ENCODE assay signal across 16 cellular contexts in the genomic region with DNA sequence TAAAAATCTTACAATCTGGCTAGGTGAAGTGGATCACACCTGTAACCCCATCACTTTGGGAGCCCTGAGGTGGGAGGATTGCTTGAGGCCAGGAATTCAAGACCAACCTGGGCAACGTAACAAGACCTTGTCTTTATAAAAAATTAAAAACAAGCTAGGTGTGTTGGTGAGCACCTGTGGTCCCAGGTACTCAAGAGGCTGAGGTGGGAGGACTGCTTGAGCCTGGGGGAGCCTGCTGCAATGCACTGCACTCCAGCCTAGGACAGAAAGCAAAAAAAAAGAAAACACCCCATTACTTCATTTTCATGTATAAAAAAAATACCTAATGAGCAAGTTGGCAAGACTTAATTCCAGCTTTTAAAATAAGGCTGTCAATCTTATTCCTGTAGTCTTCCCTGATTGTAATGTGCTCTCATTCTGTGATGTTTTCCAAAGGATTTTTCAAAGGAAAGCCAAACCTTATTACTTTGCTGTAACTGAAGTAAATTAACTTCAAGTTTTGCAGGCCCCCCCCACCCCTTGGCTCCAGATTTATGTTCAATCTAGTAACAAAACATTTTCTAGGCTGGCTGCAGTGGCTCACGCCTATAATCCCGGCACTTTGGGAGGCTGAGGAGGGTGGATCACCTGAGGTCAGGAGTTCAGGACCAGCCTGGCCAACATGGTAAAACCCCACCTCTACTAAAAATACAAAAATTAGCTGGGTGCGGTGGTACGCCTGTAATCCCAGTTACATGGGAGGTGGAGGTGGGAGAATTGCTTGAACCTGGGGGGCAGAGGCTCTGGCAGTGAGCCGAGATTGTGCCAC. TPM values are rescaled to one million over a fixed set of nuclear protein-coding genes. Genes with fewer than 3 reads are reported as not detected.
A peak's percentile ranks its signal among the peaks of the same experiment; 100 is the strongest.
DNase-seq lines count a peak whose midpoint lies in the region; ATAC-seq and TF ChIP-seq lines count a peak whose summit lies in the region.
"Had no signal": no experiment of that assay in that cellular context is flagged by ENCODE, and none has a peak within 500 bp of the region (broad histone marks: within the 10 kb centered on the region; RNA-seq: fewer than 3 reads in every experiment).

No MANE protein-coding gene starts in this region.

- CTCF ChIA-PET in activated CD8-positive, alpha-beta T cell treated with anti-CD3 and anti-CD28 coated beads for 36 hours (lab: Charles Lee): interaction anchor here (1.3 kb wide), 2 partner anchors 18 to 33 kb away, joined by 3 to 4 read pairs; no protein-coding TSS in a partner anchor
- CTCF ChIA-PET in activated CD8-positive, alpha-beta T cell treated with anti-CD3 and anti-CD28 coated beads, Interleukin-2, amount 10 ng/mL, durations not matched to agents 7 days and 5 days (lab: Charles Lee): interaction anchor here (1.3 to 1.7 kb wide), 3 partner anchors 8 to 58 kb away, joined by 3 to 4 read pairs (median 3); no protein-coding TSS in a partner anchor

- peak; percentile 30 for TF ChIP-seq POLR2A in GM19193 (IDR thresholded peaks at IDR 0.05; ENCODE audit: extremely low read depth, insufficient read depth, insufficient read length)

- no peaks in the 10 kb centered on the region for H3K27me3 ChIP-seq in effector memory CD4-positive, alpha-beta T cell (replicated peaks; ENCODE audit: control insufficient read depth, insufficient read depth, low read length, poor library complexity, severe bottlenecking)
- H3K27me3 ChIP-seq in foreskin keratinocyte: no peaks in the 10 kb centered on the region
- H3K27me3 ChIP-seq: neutrophil had no signal

- no peak for TF ChIP-seq CTCF in activated CD8-positive, alpha-beta T cell treated with anti-CD3 and anti-CD28 coated beads for 36 hours (IDR thresholded peaks at IDR 0.05)
- no peak for TF ChIP-seq CTCF in osteocyte (IDR thresholded peaks at IDR 0.05)
- TF ChIP-seq CTCF in foreskin keratinocyte (conservative IDR thresholded peaks at IDR 0.05): no peak

- H3K27me3 Mint-ChIP-seq in activated CD8-positive, alpha-beta T cell treated with anti-CD3 and anti-CD28 coated beads for 36 hours: no peaks in the 10 kb centered on the region
- H3K27me3 Mint-ChIP-seq in activated CD8-positive, alpha-beta T cell treated with anti-CD3 and anti-CD28 coated beads, Interleukin-2, amount 10 ng/mL, durations not matched to agents 7 days and 5 days (ENCODE audit: low read depth): no peaks in the 10 kb centered on the region
- no peaks in the 10 kb centered on the region for H3K27me3 Mint-ChIP-seq in activated naive CD8-positive, alpha-beta T cell
- no peaks in the 10 kb centered on the region for H3K27me3 Mint-ChIP-seq in osteocyte (ENCODE audit: unreplicated experiment)
- H3K27me3 Mint-ChIP-seq: CD4-positive, alpha-beta memory T cell; effector memory CD8-positive, alpha-beta T cell had no signal

- DNase-seq in activated CD8-positive, alpha-beta T cell treated with anti-CD3 and anti-CD28 coated beads for 36 hours: no peak
- DNase-seq in activated CD8-positive, alpha-beta T cell treated with anti-CD3 and anti-CD28 coated beads, Interleukin-2, amount 10 ng/mL, durations not matched to agents 7 days and 5 days: no peak
- DNase-seq in osteocyte (ENCODE audit: extremely low spot score, unreplicated experiment) (no peak), foreskin keratinocyte (no peak), NCI-H226 (no peak)
- DNase-seq in effector memory CD4-positive, alpha-beta T cell: no peak
- DNase-seq: activated effector memory CD4-positive, alpha-beta T cell treated with anti-CD3 and anti-CD28 coated beads, Interleukin-2, amount 50 U/mL, for 16 hours; CD4-positive, alpha-beta memory T cell; DMS53; effector memory CD8-positive, alpha-beta T cell; NCI-H187 treated with DMSO at 0.1 percent for 48 hours; NCI-H345; substantia nigra had no signal

- H3K9me3 ChIP-seq in effector memory CD4-positive, alpha-beta T cell (ENCODE audit: control insufficient read depth, low read length): no peaks in the 10 kb centered on the region
- H3K9me3 ChIP-seq: neutrophil had no signal

- peaks cover 19% of the 10 kb centered on the region for H3K4me1 Mint-ChIP-seq in activated CD8-positive, alpha-beta T cell treated with anti-CD3 and anti-CD28 coated beads for 36 hours (ENCODE audit: low read depth)
- H3K4me1 Mint-ChIP-seq in activated CD8-positive, alpha-beta T cell treated with anti-CD3 and anti-CD28 coated beads, Interleukin-2, amount 10 ng/mL, durations not matched to agents 7 days and 5 days (ENCODE audit: low read depth): peaks cover 20% of the 10 kb centered on the region
- H3K4me1 Mint-ChIP-seq in activated naive CD8-positive, alpha-beta T cell (ENCODE audit: low read depth): peaks cover 24% of the 10 kb centered on the region
- H3K4me1 Mint-ChIP-seq in osteocyte (ENCODE audit: unreplicated experiment): peaks cover 21% of the 10 kb centered on the region

- H3K36me3 ChIP-seq in effector memory CD4-positive, alpha-beta T cell (ENCODE audit: control insufficient read depth, insufficient read depth, low read length): peaks cover 52% of the 10 kb centered on the region

- POLR2A ChIA-PET in activated CD8-positive, alpha-beta T cell treated with anti-CD3 and anti-CD28 coated beads for 36 hours (lab: Charles Lee): interaction anchor here (0.7 to 9.1 kb wide), 4 partner anchors 9 to 290 kb away, joined by 3 to 179 read pairs (median 55); a partner anchor contains a TSS
- POLR2A ChIA-PET in activated CD8-positive, alpha-beta T cell treated with anti-CD3 and anti-CD28 coated beads, Interleukin-2, amount 10 ng/mL, durations not matched to agents 7 days and 5 days (lab: Charles Lee): interaction anchor here (1.3 to 7.9 kb wide), 3 partner anchors 8 to 22 kb away, joined by 3 to 187 read pairs (median 4); a partner anchor contains a TSS

- H3K27ac Mint-ChIP-seq in activated CD8-positive, alpha-beta T cell treated with anti-CD3 and anti-CD28 coated beads for 36 hours: peak overlapping the region; percentile 52
- no peak overlapping the region for H3K27ac Mint-ChIP-seq in activated CD8-positive, alpha-beta T cell treated with anti-CD3 and anti-CD28 coated beads, Interleukin-2, amount 10 ng/mL, durations not matched to agents 7 days and 5 days
- peak overlapping the region; percentile 28 for H3K27ac Mint-ChIP-seq in activated naive CD8-positive, alpha-beta T cell
- peak overlapping the region; percentile 27 for H3K27ac Mint-ChIP-seq in osteocyte (ENCODE audit: unreplicated experiment)

- intact Hi-C loops in activated CD8-positive, alpha-beta T cell treated with anti-CD3 and anti-CD28 coated beads for 36 hours (cut with micrococcal nuclease): no loop called here

- H3K4me3 Mint-ChIP-seq in activated CD8-positive, alpha-beta T cell treated with anti-CD3 and anti-CD28 coated beads for 36 hours: no peak overlapping the region
- no peak overlapping the region for H3K4me3 Mint-ChIP-seq in activated CD8-positive, alpha-beta T cell treated with anti-CD3 and anti-CD28 coated beads, Interleukin-2, amount 10 ng/mL, durations not matched to agents 7 days and 5 days
- H3K4me3 Mint-ChIP-seq in activated naive CD8-positive, alpha-beta T cell: no peak overlapping the region
- H3K4me3 Mint-ChIP-seq in osteocyte (ENCODE audit: unreplicated experiment): no peak overlapping the region
- H3K4me3 Mint-ChIP-seq: effector memory CD8-positive, alpha-beta T cell had no signal

- peaks cover 7% of the 10 kb centered on the region for H3K4me1 ChIP-seq in effector memory CD4-positive, alpha-beta T cell (ENCODE audit: control insufficient read depth, insufficient read depth, low read length, poor library complexity, severe bottlenecking)
- peaks cover under 1% of the 10 kb centered on the region for H3K4me1 ChIP-seq in foreskin keratinocyte

- H3K4me3 ChIP-seq in effector memory CD4-positive, alpha-beta T cell (ENCODE audit: insufficient read depth, low read depth, low read length, poor library complexity, severe bottlenecking): no peak overlapping the region

- no peak for ATAC-seq in activated CD8-positive, alpha-beta T cell treated with anti-CD3 and anti-CD28 coated beads for 36 hours
- no peak for ATAC-seq in activated CD8-positive, alpha-beta T cell treated with anti-CD3 and anti-CD28 coated beads, Interleukin-2, amount 10 ng/mL, durations not matched to agents 7 days and 5 days
- ATAC-seq in foreskin keratinocyte: no peak
- ATAC-seq: effector memory CD8-positive, alpha-beta T cell had no signal

- H3K9me3 Mint-ChIP-seq in activated CD8-positive, alpha-beta T cell treated with anti-CD3 and anti-CD28 coated beads for 36 hours: no peaks in the 10 kb centered on the region
- no peaks in the 10 kb centered on the region for H3K9me3 Mint-ChIP-seq in activated CD8-positive, alpha-beta T cell treated with anti-CD3 and anti-CD28 coated beads, Interleukin-2, amount 10 ng/mL, durations not matched to agents 7 days and 5 days (ENCODE audit: insufficient read depth)
- H3K9me3 Mint-ChIP-seq in activated naive CD8-positive, alpha-beta T cell (ENCODE audit: low read depth): no peaks in the 10 kb centered on the region
- H3K9me3 Mint-ChIP-seq in osteocyte (ENCODE audit: unreplicated experiment): no peaks in the 10 kb centered on the region
- H3K9me3 Mint-ChIP-seq: effector memory CD8-positive, alpha-beta T cell had no signal

- H3K27ac ChIP-seq in effector memory CD4-positive, alpha-beta T cell (ENCODE audit: insufficient read depth, low read length, poor library complexity, severe bottlenecking): no peak overlapping the region
- no peak overlapping the region for H3K27ac ChIP-seq in foreskin keratinocyte

- H3K36me3 Mint-ChIP-seq in activated CD8-positive, alpha-beta T cell treated with anti-CD3 and anti-CD28 coated beads for 36 hours (ENCODE audit: low read depth): peaks cover 57% of the 10 kb centered on the region
- H3K36me3 Mint-ChIP-seq in activated CD8-positive, alpha-beta T cell treated with anti-CD3 and anti-CD28 coated beads, Interleukin-2, amount 10 ng/mL, durations not matched to agents 7 days and 5 days (ENCODE audit: low read depth): peaks cover 68% of the 10 kb centered on the region
- peaks cover 9% of the 10 kb centered on the region for H3K36me3 Mint-ChIP-seq in activated naive CD8-positive, alpha-beta T cell
- H3K36me3 Mint-ChIP-seq in osteocyte (ENCODE audit: unreplicated experiment): peaks cover 39% of the 10 kb centered on the region

RNA-seq across cellular contexts. Expression of a gene that starts 3.3 kb away (rescaled TPM):
- 10 to 100 TPM; 28.0 to 28.5 TPM for total RNA-seq in activated CD8-positive, alpha-beta T cell treated with anti-CD3 and anti-CD28 coated beads for 36 hours
- total RNA-seq in activated CD8-positive, alpha-beta T cell treated with anti-CD3 and anti-CD28 coated beads, Interleukin-2, amount 10 ng/mL, durations not matched to agents 7 days and 5 days: 10 to 100 TPM; 41.3 to 45.3 TPM
- total RNA-seq in osteocyte: 27.6 and 28.0 TPM in 2 replicates
- total RNA-seq in foreskin keratinocyte: 19.3 and 20.7 TPM in 2 replicates
- 11.3 and 12.1 TPM in 2 replicates for polyA plus RNA-seq in foreskin keratinocyte

RNA-seq across cellular contexts. Expression of a gene that starts 22.7 kb away (rescaled TPM):
- total RNA-seq in activated CD8-positive, alpha-beta T cell treated with anti-CD3 and anti-CD28 coated beads for 36 hours: 100 to 1,000 TPM; 108 to 116 TPM
- 100 to 1,000 TPM in 1 of 2 experiments, 10 to 100 TPM in 1; 96.1 to 106 TPM for total RNA-seq in activated CD8-positive, alpha-beta T cell treated with anti-CD3 and anti-CD28 coated beads, Interleukin-2, amount 10 ng/mL, durations not matched to agents 7 days and 5 days
- total RNA-seq in osteocyte (64.9 and 67.9 TPM in 2 replicates), foreskin keratinocyte (48.8 and 62.1 TPM in 2 replicates)
- polyA plus RNA-seq in foreskin keratinocyte: 25.2 and 36.8 TPM in 2 replicates

RNA-seq across cellular contexts. Expression of a gene that starts 23.1 kb away (rescaled TPM):
- total RNA-seq in activated CD8-positive, alpha-beta T cell treated with anti-CD3 and anti-CD28 coated beads for 36 hours: 100 to 1,000 TPM; 128 to 129 TPM
- total RNA-seq in activated CD8-positive, alpha-beta T cell treated with anti-CD3 and anti-CD28 coated beads, Interleukin-2, amount 10 ng/mL, durations not matched to agents 7 days and 5 days: 100 to 1,000 TPM; 139 to 147 TPM
- total RNA-seq in osteocyte (14.1 and 18.5 TPM in 2 replicates), foreskin keratinocyte (37.0 and 42.8 TPM in 2 replicates)
- 17.5 and 20.2 TPM in 2 replicates for polyA plus RNA-seq in foreskin keratinocyte
